Comparison of ENCODE assay signal across 8 cellular contexts in the genomic region with DNA sequence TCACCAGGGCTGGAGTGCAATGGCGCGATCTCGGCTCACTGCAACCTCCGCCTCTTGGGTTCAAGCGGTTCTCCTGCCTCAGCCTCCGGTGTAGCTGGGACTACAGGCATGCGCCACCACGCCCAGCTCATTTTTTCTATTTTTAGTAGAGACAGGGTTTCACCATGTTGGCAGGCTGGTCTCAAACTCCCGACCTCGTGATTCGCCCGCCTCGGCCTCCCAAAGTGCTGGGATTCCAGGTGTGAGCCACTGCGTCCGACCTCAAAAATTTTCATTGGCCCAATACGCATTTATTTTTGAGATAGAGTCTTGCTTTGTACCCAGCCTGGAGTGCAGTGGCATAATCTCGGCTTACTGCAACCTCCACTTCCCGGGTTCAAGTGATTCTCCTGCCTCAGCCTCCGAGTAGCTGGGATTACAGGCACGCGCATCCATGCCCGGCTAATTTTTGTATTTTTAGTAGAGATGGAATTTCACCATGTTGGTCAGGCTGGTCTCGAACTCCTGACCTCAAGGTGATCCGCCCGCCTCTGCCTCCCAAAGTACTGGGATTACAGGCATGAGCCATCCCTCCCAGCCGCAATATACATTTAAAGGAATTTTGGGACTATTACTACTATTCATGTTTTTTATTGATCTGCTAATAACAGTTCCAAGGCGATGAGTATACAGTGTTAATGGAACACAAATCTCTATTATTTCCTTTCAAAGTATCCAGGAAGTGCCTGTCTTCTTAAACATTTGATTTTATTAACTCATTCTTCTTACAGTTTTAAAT. TPM values are rescaled to one million over a fixed set of nuclear protein-coding genes. Genes with fewer than 3 reads are reported as not detected.
DNase-seq lines count a peak whose midpoint lies in the region; ATAC-seq, FAIRE-seq and TF ChIP-seq lines count a peak whose summit lies in the region.
"Not testable (repeated sequence)": the region's sequence is repeated elsewhere in the genome, so short reads cannot be mapped to it uniquely, and the experiment has no call there.

No MANE protein-coding gene starts in this region.

- H3K79me2 ChIP-seq in GM23338 (replicated peaks; ENCODE audit: insufficient read depth) (peaks cover 24% of the 10 kb centered on the region), OCI-LY3 (ENCODE audit: low read length) (peaks cover 48% of the 10 kb centered on the region), mammary epithelial cell (ENCODE audit: insufficient read depth, low read length) (peaks cover 41% of the 10 kb centered on the region)

- H4K20me1 ChIP-seq in GM23338 (replicated peaks; ENCODE audit: insufficient read depth); mammary epithelial cell (ENCODE audit: insufficient read depth, low read length): not testable (repeated sequence)
- H4K20me1 ChIP-seq in OCI-LY3 (ENCODE audit: insufficient read depth, low read length), result peaks cover 24% of the 10 kb centered on the region

- H3K4me2 ChIP-seq in A549 (peak overlapping the region; percentile 56), GM23338 (peak overlapping the region; percentile 82), OCI-LY3 (ENCODE audit: low read length) (peak overlapping the region; percentile 72), mammary epithelial cell (ENCODE audit: insufficient read depth, low read depth, low read length) (peak overlapping the region; percentile 91)

- dilution Hi-C loops in mammary epithelial cell (cut with HindIII; ENCODE audit: low sequenced_read_pairs), result not testable (repeated sequence)

- POLR2A ChIA-PET in A549 (lab: Yijun Ruan, JAX), result interaction anchor here (2.1 kb wide), 1 partner anchor 18 kb away, joined by 18 read pairs; a partner anchor contains a TSS
- POLR2A ChIA-PET in activated CD8-positive, alpha-beta T cell treated with anti-CD3 and anti-CD28 coated beads, Interleukin-2, amount 10 ng/mL, durations not matched to agents 7 days and 5 days (lab: Charles Lee), result interaction anchor here (1.6 to 2.1 kb wide), 2 partner anchors 263 to 266 kb away, joined by 4 to 18 read pairs; no protein-coding TSS in a partner anchor

- in situ Hi-C loops in mammary epithelial cell (cut with MboI; ENCODE audit: low sequenced_read_pairs in 2 of 2), result not testable (repeated sequence)

- peaks cover 14% of the 10 kb centered on the region for H3K27me3 Mint-ChIP-seq in GM23338 (ENCODE audit: insufficient read depth, low read depth, poor library complexity)
- H3K27me3 Mint-ChIP-seq in activated CD8-positive, alpha-beta T cell treated with anti-CD3 and anti-CD28 coated beads, Interleukin-2, amount 10 ng/mL, durations not matched to agents 7 days and 5 days (ENCODE audit: low read depth), result not testable (repeated sequence)

- H3K4me3 Mint-ChIP-seq in GM23338, result peak overlapping the region; percentile 90
- H3K4me3 Mint-ChIP-seq in activated CD8-positive, alpha-beta T cell treated with anti-CD3 and anti-CD28 coated beads, Interleukin-2, amount 10 ng/mL, durations not matched to agents 7 days and 5 days, result peak overlapping the region; percentile 95

- not testable (repeated sequence) for H2AFZ ChIP-seq in GM23338; OCI-LY3 (ENCODE audit: low read depth, low read length); mammary epithelial cell (ENCODE audit: low read depth, low read length)

- not testable (repeated sequence) for H3K9me3 Mint-ChIP-seq in GM23338; activated CD8-positive, alpha-beta T cell treated with anti-CD3 and anti-CD28 coated beads, Interleukin-2, amount 10 ng/mL, durations not matched to agents 7 days and 5 days (ENCODE audit: insufficient read depth)

- H3F3A ChIP-seq in GM23338 (replicated peaks; ENCODE audit: low read depth), result not testable (repeated sequence)

- H3K36me3 ChIP-seq in GM23338 (ENCODE audit: insufficient read depth); OCI-LY3 (replicated peaks; ENCODE audit: low read depth, low read length); mammary epithelial cell (ENCODE audit: insufficient read depth, low read length); muscle layer of colon (ENCODE audit: insufficient read depth, low read length); skeletal muscle tissue (ENCODE audit: control insufficient read depth in 3 of 3, insufficient read depth in 3 of 3, low read length in 3 of 3): not testable (repeated sequence)

- H3K4me3 ChIP-seq in A549, result peak overlapping the region; percentile 97
- peak overlapping the region; percentile 71 for H3K4me3 ChIP-seq in GM23338
- H3K4me3 ChIP-seq in OCI-LY3 (ENCODE audit: low read length), result peak overlapping the region; percentile 98
- peak overlapping the region in 2 of 3 experiments; percentile 93 to 100 for H3K4me3 ChIP-seq in mammary epithelial cell (replicated peaks in 1 of 3; ENCODE audit: insufficient read depth in 1 of 3, low read depth in 2 of 3, low read length in 3 of 3)
- H3K4me3 ChIP-seq in fibroblast of villous mesenchyme (ENCODE audit: low read depth, low read length), result peak overlapping the region; percentile 88
- H3K4me3 ChIP-seq in muscle layer of colon (ENCODE audit: low read depth in 1 of 2, low read length in 2 of 2), result peak overlapping the region in 1 of 2 donors; percentile 93
- H3K4me3 ChIP-seq in skeletal muscle tissue (ENCODE audit: low read length in 3 of 3), result peak overlapping the region in 2 of 3 donors; percentile 98

- peak overlapping the region; percentile 97 to 99 for H3K27ac ChIP-seq in A549
- not testable (repeated sequence) for H3K27ac ChIP-seq in GM23338 (ENCODE audit: low read depth)
- peak overlapping the region; percentile 78 for H3K27ac ChIP-seq in OCI-LY3 (ENCODE audit: low read length)
- H3K27ac ChIP-seq in mammary epithelial cell (ENCODE audit: insufficient read depth, low read depth, low read length), result peak overlapping the region; percentile 87
- H3K27ac ChIP-seq in muscle layer of colon (ENCODE audit: low read depth, low read length), result peak overlapping the region; percentile 97
- peak overlapping the region; percentile 99 for H3K27ac ChIP-seq in skeletal muscle tissue (ENCODE audit: low read depth, low read length)

- not testable (repeated sequence) for H3K36me3 Mint-ChIP-seq in GM23338 (ENCODE audit: low read depth)
- peaks cover 28% of the 10 kb centered on the region for H3K36me3 Mint-ChIP-seq in activated CD8-positive, alpha-beta T cell treated with anti-CD3 and anti-CD28 coated beads, Interleukin-2, amount 10 ng/mL, durations not matched to agents 7 days and 5 days (ENCODE audit: low read depth)

- not testable (repeated sequence) for H3K9me3 ChIP-seq in A549; OCI-LY3 (ENCODE audit: insufficient read depth, low read length); mammary epithelial cell (replicated peaks; ENCODE audit: insufficient read depth, low read length); muscle layer of colon (ENCODE audit: low read length); skeletal muscle tissue (ENCODE audit: control insufficient read depth in 3 of 3, low read length in 3 of 3)

- WGBS in A549 (ENCODE audit: missing lambda C conversion rate), result 94% methylated on average over 27 of the region's 27 CpGs
- WGBS in mammary epithelial cell (ENCODE audit: low coverage, missing lambda C conversion rate), result 99% methylated on average over 21 of the region's 27 CpGs

- TF ChIP-seq CTCF in A549 (IDR thresholded peaks at IDR 0.05); GM23338 (conservative IDR thresholded peaks at IDR 0.05; ENCODE audit: low read depth in 2 of 2); OCI-LY3 (IDR thresholded peaks at IDR 0.05; ENCODE audit: low read depth, low read length); mammary epithelial cell (conservative IDR thresholded peaks at IDR 0.05 in 1 of 2, IDR thresholded peaks at IDR 0.05 in 1 of 2; ENCODE audit: extremely low read depth in 1 of 2, insufficient read depth in 1 of 2, low read depth in 1 of 2, low read length in 2 of 2); fibroblast of villous mesenchyme (IDR thresholded peaks at IDR 0.05; ENCODE audit: insufficient read depth, low read depth, low read length): not testable (repeated sequence)

- FAIRE-seq in A549 (lab: Jason Lieb, UNC), result not testable (repeated sequence)

- H3K27me3 ChIP-seq in GM23338 (ENCODE audit: insufficient read depth); OCI-LY3 (ENCODE audit: low read depth, low read length); mammary epithelial cell (ENCODE audit: insufficient read depth, low read length); muscle layer of colon (ENCODE audit: control insufficient read depth in 1 of 2, insufficient read depth in 2 of 2, low read length in 2 of 2); skeletal muscle tissue (ENCODE audit: control insufficient read depth in 3 of 3, insufficient read depth in 3 of 3, low read length in 3 of 3): not testable (repeated sequence)

- not testable (repeated sequence) for TF ChIP-seq POLR2A in A549 (IDR thresholded peaks at IDR 0.05; ENCODE audit: low read length)

- not testable (repeated sequence) for H3K9me2 ChIP-seq in GM23338 (ENCODE audit: insufficient read depth)

- not testable (repeated sequence) for ATAC-seq in A549; GM23338; activated CD8-positive, alpha-beta T cell treated with anti-CD3 and anti-CD28 coated beads, Interleukin-2, amount 10 ng/mL, durations not matched to agents 7 days and 5 days

- H3K9ac ChIP-seq in OCI-LY3 (ENCODE audit: low read length) (peak overlapping the region; percentile 95), mammary epithelial cell (ENCODE audit: insufficient read depth, low read length) (peak overlapping the region; percentile 97), muscle layer of colon (ENCODE audit: low read length) (peak overlapping the region; percentile 93), skeletal muscle tissue (ENCODE audit: low read depth in 1 of 3, low read length in 3 of 3) (peak overlapping the region; percentile 74 to 99 (median 97))

- H3K4me1 Mint-ChIP-seq in GM23338, result peaks cover 30% of the 10 kb centered on the region
- H3K4me1 Mint-ChIP-seq in activated CD8-positive, alpha-beta T cell treated with anti-CD3 and anti-CD28 coated beads, Interleukin-2, amount 10 ng/mL, durations not matched to agents 7 days and 5 days (ENCODE audit: low read depth), result peaks cover 35% of the 10 kb centered on the region

- H3K4me1 ChIP-seq in A549 (peaks cover 17% of the 10 kb centered on the region), GM23338 (ENCODE audit: insufficient read depth) (peaks cover 25% of the 10 kb centered on the region), OCI-LY3 (ENCODE audit: low read length) (peaks cover 20% of the 10 kb centered on the region), mammary epithelial cell (ENCODE audit: insufficient read depth, low read length) (peaks cover 12% of the 10 kb centered on the region), muscle layer of colon (ENCODE audit: insufficient read depth, low read length) (peaks cover 18% of the 10 kb centered on the region), skeletal muscle tissue (ENCODE audit: control insufficient read depth in 3 of 3, insufficient read depth in 3 of 3, low read length in 3 of 3) (peaks cover 11 to 18% (median 14%) of the 10 kb centered on the region in 3 donors)

- BruUV-seq in mammary epithelial cell (replicated peaks; lab: Mats Ljungman, UMichigan), result not testable (repeated sequence)

- not testable (repeated sequence) for H3K27ac Mint-ChIP-seq in GM23338
- H3K27ac Mint-ChIP-seq in activated CD8-positive, alpha-beta T cell treated with anti-CD3 and anti-CD28 coated beads, Interleukin-2, amount 10 ng/mL, durations not matched to agents 7 days and 5 days, result peak overlapping the region; percentile 99

- DNase-seq in A549 (ENCODE audit: low read depth in 1 of 2, low spot score in 1 of 2); GM23338 (ENCODE audit: low spot score); activated CD8-positive, alpha-beta T cell treated with anti-CD3 and anti-CD28 coated beads, Interleukin-2, amount 10 ng/mL, durations not matched to agents 7 days and 5 days; mammary epithelial cell; fibroblast of villous mesenchyme (ENCODE audit: low read depth): not testable (repeated sequence)

- not testable (repeated sequence) for TF ChIP-seq RAD21 in A549 (conservative IDR thresholded peaks at IDR 0.05 in 1 of 2, IDR thresholded peaks at IDR 0.05 in 1 of 2)

- intact Hi-C loops in mammary epithelial cell (cut with micrococcal nuclease), result not testable (repeated sequence)

- TF ChIP-seq EP300 in A549 (IDR thresholded peaks at IDR 0.05), result not testable (repeated sequence)

- CTCF ChIA-PET in A549 (lab: Yijun Ruan, JAX), result interaction anchor here (0.6 kb wide), 1 partner anchor 126 kb away, joined by 3 read pairs; no protein-coding TSS in a partner anchor
- CTCF ChIA-PET in activated CD8-positive, alpha-beta T cell treated with anti-CD3 and anti-CD28 coated beads, Interleukin-2, amount 10 ng/mL, durations not matched to agents 7 days and 5 days (lab: Charles Lee); mammary epithelial cell (lab: Charles Lee; ENCODE audit: low non-redundant PET): not testable (repeated sequence)

RNA-seq across cellular contexts. Expression of a gene that starts 1.8 kb away (rescaled TPM):
- polyA plus RNA-seq in A549 (2011; rRNA removed) (49.5 and 75.7 TPM in 2 replicates), A549 (2017; fragmentation: RNase III; extraction: RNeasy Plus Mini Kit Qiagen cat#74134 plus additional on column Dnase treatment) (47.8 to 50.0 TPM (median 49.5 TPM) in 3 replicates), GM23338 (2016; fragmentation: Nextera tagmentation; extraction: Ambion mirVana) (31.5 and 40.3 TPM in 2 replicates), mammary epithelial cell (31.6 TPM)
- polyA plus RNA-seq in A549 (2012; cell fraction: cytosol; rRNA removed), result 26.6 and 39.9 TPM in 2 replicates
- 33.5 and 60.9 TPM in 2 replicates for polyA plus RNA-seq in A549 (2012; cell fraction: nucleus; rRNA removed)
- 17.9 and 21.6 TPM in 2 replicates for polyA minus RNA-seq in A549 (2011; rRNA and poly(A)+ RNA removed)
- 53.1 and 57.3 TPM in 2 replicates for total RNA-seq in GM23338 (2014; rRNA removed; shearing (Covaris generic))
- 100 to 1,000 TPM; 126 to 131 TPM for total RNA-seq in activated CD8-positive, alpha-beta T cell treated with anti-CD3 and anti-CD28 coated beads, Interleukin-2, amount 10 ng/mL, durations not matched to agents 7 days and 5 days
- total RNA-seq in mammary epithelial cell (100 to 1,000 TPM in 1 of 2 donors, 10 to 100 TPM in 1; 44.0 to 110 TPM), fibroblast of villous mesenchyme (50.3 and 57.0 TPM in 2 replicates), skeletal muscle tissue (32.9 TPM)
- 32.4 TPM for polyA minus RNA-seq in mammary epithelial cell

RNA-seq across cellular contexts. Expression of a gene that starts 16.8 kb away (rescaled TPM):
- polyA plus RNA-seq in A549 (2011; rRNA removed), result 21.1 and 23.4 TPM in 2 replicates
- 40.5 and 43.6 TPM in 2 replicates for polyA plus RNA-seq in A549 (2012; cell fraction: cytosol; rRNA removed)
- 17.6 and 23.0 TPM in 2 replicates for polyA plus RNA-seq in A549 (2012; cell fraction: nucleus; rRNA removed)
- polyA plus RNA-seq in A549 (2017; fragmentation: RNase III; extraction: RNeasy Plus Mini Kit Qiagen cat#74134 plus additional on column Dnase treatment), result 18.9 to 22.4 TPM (median 20.5 TPM) in 3 replicates
- polyA minus RNA-seq in A549 (2011; rRNA and poly(A)+ RNA removed), result 4.8 and 10.5 TPM in 2 replicates
- 4.8 and 5.2 TPM in 2 replicates for total RNA-seq in GM23338 (2014; rRNA removed; shearing (Covaris generic))
- polyA plus RNA-seq in GM23338 (2016; fragmentation: Nextera tagmentation; extraction: Ambion mirVana), result 70.5 and 76.8 TPM in 2 replicates
- 1 to 10 TPM; 6.4 to 6.7 TPM for total RNA-seq in activated CD8-positive, alpha-beta T cell treated with anti-CD3 and anti-CD28 coated beads, Interleukin-2, amount 10 ng/mL, durations not matched to agents 7 days and 5 days
- total RNA-seq in mammary epithelial cell, result 1 to 10 TPM; 6.2 to 7.1 TPM
- polyA plus RNA-seq in mammary epithelial cell, result 7.3 TPM
- not detected for polyA minus RNA-seq in mammary epithelial cell
- 8.4 and 13.4 TPM in 2 replicates for total RNA-seq in fibroblast of villous mesenchyme
- total RNA-seq in skeletal muscle tissue, result 48.0 TPM
